In genomic region chr17:10061131-10061581, GRCh38 we compare ENCODE assay signal across 16 cellular contexts.
DNase-seq lines count a peak whose midpoint lies in the region; ATAC-seq and TF ChIP-seq lines count a peak whose summit lies in the region.
"Had no signal": no experiment of that assay in that cellular context is flagged by ENCODE, and none has a peak within 500 bp of the region (broad histone marks: within the 10 kb centered on the region; RNA-seq: fewer than 3 reads in every experiment).

No MANE protein-coding gene starts in this region.

- TF ChIP-seq POLR2A in transverse colon (IDR thresholded peaks at IDR 0.05) = no peak

- no peaks in the 10 kb centered on the region for H3K36me3 Mint-ChIP-seq in IgD-negative memory B cell

- no peak for TF ChIP-seq CTCF in lower lobe of right lung (IDR thresholded peaks at IDR 0.05)
- TF ChIP-seq CTCF in transverse colon (IDR thresholded peaks at IDR 0.05) = no peak
- TF ChIP-seq CTCF in colonic mucosa (IDR thresholded peaks at IDR 0.05) = no peak

- TF ChIP-seq EP300 in transverse colon (IDR thresholded peaks at IDR 0.05; ENCODE audit: low read depth) = no peak

- H3K9me3 Mint-ChIP-seq in IgD-negative memory B cell = peaks cover 1 to 8% (median 1%) of the 10 kb centered on the region in 3 donors

- peaks cover 27 to 36% (median 31%) of the 10 kb centered on the region in 3 donors for H3K4me1 Mint-ChIP-seq in IgD-negative memory B cell
- H3K4me1 Mint-ChIP-seq: activated T-helper 17 cell treated with anti-CD3 and anti-CD28 coated beads, Interleukin-2, amount 50 U/mL, for 72 hours had no signal

- H3K9me3 ChIP-seq in lower lobe of right lung (peaks cover 5% of the 10 kb centered on the region), transverse colon (no peaks in the 10 kb centered on the region), colonic mucosa (no peaks in the 10 kb centered on the region)

- peaks cover 10% of the 10 kb centered on the region for H3K27me3 Mint-ChIP-seq in IgD-negative memory B cell

- H3K4me1 ChIP-seq in lower lobe of right lung (peaks cover 24% of the 10 kb centered on the region), transverse colon (peaks cover 0 to 20% (median 8%) of the 10 kb centered on the region in 4 donors), colonic mucosa (no peaks in the 10 kb centered on the region)
- H3K4me1 ChIP-seq: SJSA1 had no signal

- peak overlapping the region in 2 of 3 donors; percentile 31 to 68 for H3K27ac Mint-ChIP-seq in IgD-negative memory B cell
- H3K27ac Mint-ChIP-seq: activated T-helper 17 cell treated with anti-CD3 and anti-CD28 coated beads, Interleukin-2, amount 50 U/mL, for 72 hours had no signal

- H3K36me3 ChIP-seq in lower lobe of right lung (no peaks in the 10 kb centered on the region), transverse colon (no peaks in the 10 kb centered on the region), colonic mucosa (no peaks in the 10 kb centered on the region)
- H3K36me3 ChIP-seq: SJSA1, spleen had no signal

- peak; percentile 92 for DNase-seq in epidermal melanocyte (ENCODE audit: insufficient read length, low spot score)
- no peak for DNase-seq in lower lobe of right lung
- DNase-seq in transverse colon = no peak
- DNase-seq in colonic mucosa = no peak
- DNase-seq in left lobe of liver (ENCODE audit: low spot score) = no peak
- DNase-seq: DMS153; glutamatergic neuron; NCI-H524; spleen; stimulated activated CD8-positive, alpha-beta memory T cell treated with anti-CD3 and anti-CD28 coated beads, Interleukin-4, amount 100 ng/mL, for 48 hours had no signal

- H3K27me3 ChIP-seq in lower lobe of right lung (ENCODE audit: low read depth) = peaks cover 4% of the 10 kb centered on the region
- H3K27me3 ChIP-seq in transverse colon = no peaks in the 10 kb centered on the region
- H3K27me3 ChIP-seq in colonic mucosa = no peaks in the 10 kb centered on the region
- H3K27me3 ChIP-seq: SJSA1, spleen had no signal

- in situ Hi-C loops in transverse colon (cut with MboI; ENCODE audit: low pct_ligation_motif_present in 1 of 4, low pct_unique_long_range_greater_than_20kb in 1 of 4, low sequenced_read_pairs in 3 of 4) = no loop called here

- H3K9ac ChIP-seq in colonic mucosa (ENCODE audit: low read depth in 2 of 2, low read length in 2 of 2) = no peak overlapping the region

- no peak overlapping the region for H3K4me3 Mint-ChIP-seq in IgD-negative memory B cell
- H3K4me3 Mint-ChIP-seq: activated T-helper 17 cell treated with anti-CD3 and anti-CD28 coated beads, Interleukin-2, amount 50 U/mL, for 72 hours had no signal

- no peak overlapping the region for H3K4me3 ChIP-seq in lower lobe of right lung
- H3K4me3 ChIP-seq in transverse colon = no peak overlapping the region
- no peak overlapping the region for H3K4me3 ChIP-seq in colonic mucosa
- H3K4me3 ChIP-seq: SJSA1, spleen had no signal

- 40 to 46% methylated on average over 4 to 7 of the region's 7 CpGs for WGBS in transverse colon (ENCODE audit: low coverage in 1 of 2), 2 donors

- intact Hi-C loops in lower lobe of right lung (cut with DNase I) = no loop called here
- intact Hi-C loops in transverse colon (cut with DNase I; ENCODE audit: low total_unique reads) = no loop called here
- intact Hi-C loops in colonic mucosa (cut with DNase I) = no loop called here

- ATAC-seq in lower lobe of right lung (no peak), left lobe of liver (no peak), GM21825 (IDR thresholded peaks at IDR 0.05; ENCODE audit: unreplicated experiment) (no peak), GM21737 (IDR thresholded peaks at IDR 0.05; ENCODE audit: unreplicated experiment) (no peak)
- ATAC-seq: activated T-helper 17 cell treated with anti-CD3 and anti-CD28 coated beads, Interleukin-2, amount 50 U/mL, for 72 hours had no signal

- H3K27ac ChIP-seq in lower lobe of right lung (peak overlapping the region; percentile 41), transverse colon (peak overlapping the region; percentile 35 to 68 (median 56)), colonic mucosa (no peak overlapping the region)
- H3K27ac ChIP-seq: HL-60, SJSA1 had no signal
